13 cellular contexts compared by ENCODE assay signal in genomic region chr1:241605146-241605805, GRCh38. TPM values are rescaled to one million over a fixed set of nuclear protein-coding genes. Genes with fewer than 3 reads are reported as not detected.
DNase-seq lines count a peak whose midpoint lies in the region; ATAC-seq, FAIRE-seq and TF ChIP-seq lines count a peak whose summit lies in the region.
"Had no signal": no experiment of that assay in that cellular context is flagged by ENCODE, and none has a peak within 500 bp of the region (broad histone marks: within the 10 kb centered on the region; RNA-seq: fewer than 3 reads in every experiment).

No MANE protein-coding gene starts in this region.

- H3K9me2 ChIP-seq in SK-N-SH, result no peaks in the 10 kb centered on the region

- no peaks in the 10 kb centered on the region for H3K27me3 ChIP-seq in SK-N-SH (ENCODE audit: insufficient read depth)
- no peaks in the 10 kb centered on the region for H3K27me3 ChIP-seq in small intestine (ENCODE audit: control insufficient read depth in 2 of 2, insufficient read depth in 2 of 2, low read length in 2 of 2)

- H3K4me1 ChIP-seq in SK-N-SH (ENCODE audit: control insufficient read depth in 1 of 2, insufficient read depth in 2 of 2, low read depth in 1 of 2, low read length in 1 of 2) (peaks cover 6 to 11% of the 10 kb centered on the region in 2 experiments; a peak in 3 of 4 replicates), small intestine (ENCODE audit: control insufficient read depth in 2 of 2, insufficient read depth in 1 of 2, low read depth in 1 of 2, low read length in 1 of 2) (no peaks in the 10 kb centered on the region)

- no peaks in the 10 kb centered on the region for H3K27me3 Mint-ChIP-seq in activated CD4-positive, alpha-beta T cell treated with anti-CD3 and anti-CD28 coated beads, Interleukin-2, amount 10 ng/mL, durations not matched to agents 7 days and 5 days
- no peaks in the 10 kb centered on the region for H3K27me3 Mint-ChIP-seq in effector memory CD8-positive, alpha-beta T cell

- TF ChIP-seq EP300 in SK-N-SH (IDR thresholded peaks at IDR 0.05; ENCODE audit: borderline replicate concordance in 1 of 2, low read depth in 1 of 2, low read length in 1 of 2), result no peak

- whole genome bisulfite sequencing in SK-N-SH (ENCODE audit: low lambda C conversion rate), result 76% methylated on average over 9 of the region's 9 CpGs
- 82 to 86% (median 84%) methylated on average over 9 of the region's 9 CpGs for WGBS in small intestine, 3 donors

- no peak overlapping the region for H3K4me3 Mint-ChIP-seq in activated CD4-positive, alpha-beta T cell treated with anti-CD3 and anti-CD28 coated beads, Interleukin-2, amount 10 ng/mL, durations not matched to agents 7 days and 5 days
- H3K4me3 Mint-ChIP-seq in effector memory CD8-positive, alpha-beta T cell, result no peak overlapping the region
- H3K4me3 Mint-ChIP-seq: CD4-positive, alpha-beta memory T cell; T-helper 17 cell had no signal

- H3K36me3 ChIP-seq in SK-N-SH (replicated peaks in 1 of 2; ENCODE audit: control insufficient read depth in 1 of 2, insufficient read depth in 2 of 2, low read length in 1 of 2), result no peaks in the 10 kb centered on the region
- peaks cover 0 to 2% of the 10 kb centered on the region in 2 donors for H3K36me3 ChIP-seq in small intestine (ENCODE audit: control insufficient read depth in 2 of 2, insufficient read depth in 2 of 2, low read length in 2 of 2)

- H3K79me2 ChIP-seq in SK-N-SH (ENCODE audit: insufficient read depth), result no peaks in the 10 kb centered on the region

- H3K27ac ChIP-seq in SK-N-SH (ENCODE audit: low read depth in 2 of 2, low read length in 1 of 2) (no peak overlapping the region), small intestine (ENCODE audit: low read depth in 1 of 2, low read length in 1 of 2) (no peak overlapping the region)

- no peak for ATAC-seq in GM19324 (IDR thresholded peaks at IDR 0.05; ENCODE audit: low FRiP score, unreplicated experiment)
- ATAC-seq in effector memory CD8-positive, alpha-beta T cell (replicated peaks), result no peak
- ATAC-seq: T-helper 17 cell had no signal

- no peak for FAIRE-seq in small intestine (lab: Jason Lieb, UNC)

- H3K4me1 Mint-ChIP-seq in activated CD4-positive, alpha-beta T cell treated with anti-CD3 and anti-CD28 coated beads, Interleukin-2, amount 10 ng/mL, durations not matched to agents 7 days and 5 days, result no peaks in the 10 kb centered on the region
- H3K4me1 Mint-ChIP-seq in effector memory CD8-positive, alpha-beta T cell (ENCODE audit: low read depth in 2 of 2), result no peaks in the 10 kb centered on the region
- H3K4me1 Mint-ChIP-seq: CD4-positive, alpha-beta memory T cell had no signal

- POLR2A ChIA-PET in SK-N-SH (lab: Yijun Ruan, JAX), result no interaction called here
- POLR2A ChIA-PET in activated CD4-positive, alpha-beta T cell treated with anti-CD3 and anti-CD28 coated beads, Interleukin-2, amount 10 ng/mL, durations not matched to agents 7 days and 5 days (lab: Charles Lee), result no interaction called here

- no peak overlapping the region for H3K9ac ChIP-seq in SK-N-SH

- H3F3A ChIP-seq in SK-N-SH (replicated peaks; ENCODE audit: insufficient read depth), result peaks cover 10% of the 10 kb centered on the region

- CTCF ChIA-PET in SK-N-SH (lab: Yijun Ruan, JAX), result interaction anchor here (0.5 to 1.8 kb wide), 10 partner anchors 9 to 873 kb away, joined by 3 to 5 read pairs (median 3); no protein-coding TSS in a partner anchor
- CTCF ChIA-PET in activated CD4-positive, alpha-beta T cell treated with anti-CD3 and anti-CD28 coated beads, Interleukin-2, amount 10 ng/mL, durations not matched to agents 7 days and 5 days (lab: Charles Lee), result no interaction called here

- in situ Hi-C loops in ACHN (cut with HindIII; ENCODE audit: low pct_ligation_motif_present, low pct_unique_long_range_greater_than_20kb, low sequenced_read_pairs), result no loop called here

- TF ChIP-seq CTCF in HFF-Myc (IDR thresholded peaks at IDR 0.05; ENCODE audit: low read depth, low read length, missing control alignments), result peak; percentile 35
- TF ChIP-seq CTCF in SK-N-SH (IDR thresholded peaks at IDR 0.05), result peak; percentile 45

- H3K9me3 ChIP-seq in SK-N-SH (no peaks in the 10 kb centered on the region), small intestine (ENCODE audit: control insufficient read depth, low read depth) (no peaks in the 10 kb centered on the region)

- peak; percentile 26 for TF ChIP-seq RAD21 in SK-N-SH (IDR thresholded peaks at IDR 0.05; ENCODE audit: low read length)

- no peak overlapping the region for H2AFZ ChIP-seq in SK-N-SH (ENCODE audit: low read depth)

- no peaks in the 10 kb centered on the region for H4K20me1 ChIP-seq in SK-N-SH (ENCODE audit: insufficient read depth)

- peaks cover 23% of the 10 kb centered on the region for H3K36me3 Mint-ChIP-seq in activated CD4-positive, alpha-beta T cell treated with anti-CD3 and anti-CD28 coated beads, Interleukin-2, amount 10 ng/mL, durations not matched to agents 7 days and 5 days (ENCODE audit: low read depth)
- peaks cover 2% of the 10 kb centered on the region for H3K36me3 Mint-ChIP-seq in effector memory CD8-positive, alpha-beta T cell (ENCODE audit: insufficient read depth)

- no peak overlapping the region for H3K4me2 ChIP-seq in SK-N-SH

- no peaks in the 10 kb centered on the region for H3K9me3 Mint-ChIP-seq in activated CD4-positive, alpha-beta T cell treated with anti-CD3 and anti-CD28 coated beads, Interleukin-2, amount 10 ng/mL, durations not matched to agents 7 days and 5 days
- no peaks in the 10 kb centered on the region for H3K9me3 Mint-ChIP-seq in effector memory CD8-positive, alpha-beta T cell
- H3K9me3 Mint-ChIP-seq: CD4-positive, alpha-beta memory T cell had no signal

- H3K27ac Mint-ChIP-seq in activated CD4-positive, alpha-beta T cell treated with anti-CD3 and anti-CD28 coated beads, Interleukin-2, amount 10 ng/mL, durations not matched to agents 7 days and 5 days, result no peak overlapping the region
- H3K27ac Mint-ChIP-seq in effector memory CD8-positive, alpha-beta T cell, result no peak overlapping the region
- H3K27ac Mint-ChIP-seq: CD4-positive, alpha-beta memory T cell; T-helper 17 cell had no signal

- DNase-seq in ACHN (peak; percentile 47), HFF-Myc (ENCODE audit: extremely low read depth, low read depth) (no peak), SK-N-SH (peak; percentile 17), iPS DF 4.7 (ENCODE audit: extremely low read depth, low spot score) (peak; percentile 22), small intestine (no peak)
- no peak for DNase-seq in activated CD4-positive, alpha-beta T cell treated with anti-CD3 and anti-CD28 coated beads, Interleukin-2, amount 10 ng/mL, durations not matched to agents 7 days and 5 days
- DNase-seq in effector memory CD8-positive, alpha-beta T cell, result no peak
- DNase-seq: activated T-cell treated with anti-CD3 and anti-CD28 coated beads, Interleukin-2, amount 50 U/mL, for 48 hours; CD4-positive, alpha-beta memory T cell; stimulated activated CD4-positive, alpha-beta T cell treated with anti-CD3 and anti-CD28 coated beads, Interleukin-15, amount 100 ng/mL, for 24 hours; T-helper 17 cell had no signal

- H3K4me3 ChIP-seq in HFF-Myc (replicated peaks; ENCODE audit: low read depth, low read length), result no peak overlapping the region
- no peak overlapping the region for H3K4me3 ChIP-seq in SK-N-SH (ENCODE audit: low read depth in 2 of 2, low read length in 1 of 2)
- no peak overlapping the region for H3K4me3 ChIP-seq in small intestine (ENCODE audit: low read depth in 1 of 2, low read length in 2 of 2)

TF ChIP-seq in SK-N-SH, 30 proteins besides CTCF, POLR2A, EP300 and RAD21:
- TF ChIP-seq MAX (IDR thresholded peaks at IDR 0.05; ENCODE audit: low read depth), result no peak

RNA-seq across cellular contexts. Expression of gene CHML, which starts 34.9 kb away (rescaled TPM):
- 3.0 and 4.1 TPM in 2 replicates for polyA plus RNA-seq in SK-N-SH (2012; rRNA removed)
- polyA plus RNA-seq in SK-N-SH (2012; cell fraction: cytosol; rRNA removed), result 4.2 and 4.4 TPM in 2 replicates
- 1.4 and 5.2 TPM in 2 replicates for polyA plus RNA-seq in SK-N-SH (2012; cell fraction: nucleus; rRNA removed)
- polyA plus RNA-seq in small intestine, result 1 to 10 TPM; 1.3 to 2.6 (median 1.9) TPM
- total RNA-seq in activated CD4-positive, alpha-beta T cell treated with anti-CD3 and anti-CD28 coated beads, Interleukin-2, amount 10 ng/mL, durations not matched to agents 7 days and 5 days, result 10 to 100 TPM; 13.0 to 16.3 TPM

RNA-seq across cellular contexts. Expression of gene OPN3, which starts 34.9 kb away (rescaled TPM):
- 7.8 and 11.0 TPM in 2 replicates for polyA plus RNA-seq in SK-N-SH (2012; rRNA removed)
- polyA plus RNA-seq in SK-N-SH (2012; cell fraction: cytosol; rRNA removed), result 14.8 and 15.3 TPM in 2 replicates
- polyA plus RNA-seq in SK-N-SH (2012; cell fraction: nucleus; rRNA removed), result 1.4 and 3.7 TPM in 2 replicates
- polyA plus RNA-seq in small intestine, result 1 to 10 TPM; 5.0 to 9.2 (median 8.1) TPM
- total RNA-seq in activated CD4-positive, alpha-beta T cell treated with anti-CD3 and anti-CD28 coated beads, Interleukin-2, amount 10 ng/mL, durations not matched to agents 7 days and 5 days, result 10 to 100 TPM; 17.2 to 18.1 TPM

RNA-seq across cellular contexts. Expression of gene WDR64, which starts 46.8 kb away (rescaled TPM):
- polyA plus RNA-seq in SK-N-SH (2012; rRNA removed) (not detected in 2 replicates), small intestine (not detected)
- not detected in 2 replicates for polyA plus RNA-seq in SK-N-SH (2012; cell fraction: cytosol; rRNA removed)
- not detected in 2 replicates for polyA plus RNA-seq in SK-N-SH (2012; cell fraction: nucleus; rRNA removed)
- under 1 TPM; 0.21 to 0.22 TPM for total RNA-seq in activated CD4-positive, alpha-beta T cell treated with anti-CD3 and anti-CD28 coated beads, Interleukin-2, amount 10 ng/mL, durations not matched to agents 7 days and 5 days
- total RNA-seq: CD4-positive, alpha-beta memory T cell; lung microvascular endothelial cell had no signal

Comparison
In these comparisons a context has a peak if more than half of its experiments do, and no peak if none do; other contexts are left out.
1. DNase-seq: peak in ACHN (single experiment), SK-N-SH (single experiment) and iPS DF 4.7 (single experiment); none in HFF-Myc (single experiment), small intestine (single experiment), activated CD4-positive, alpha-beta T cell treated with anti-CD3 and anti-CD28 coated beads, Interleukin-2, amount 10 ng/mL, durations not matched to agents 7 days and 5 days (single experiment) and effector memory CD8-positive, alpha-beta T cell (0 of 3).